ENCODE assay signal across 8 cellular contexts in genomic region chr10:37976091-37976879, GRCh38. TPM values are rescaled to one million over a fixed set of nuclear protein-coding genes. Genes with fewer than 3 reads are reported as not detected.
DNase-seq lines count a peak whose midpoint lies in the region; ATAC-seq and TF ChIP-seq lines count a peak whose summit lies in the region.

ZNF25 (minus strand) TSS chr10:37976647; CDS start chr10:37971722, 4,925 bp downstream.

- under 1% methylated on average over 14 of the region's 66 CpGs for WGBS in mammary epithelial cell (ENCODE audit: low coverage, missing lambda C conversion rate)

- no peaks in the 10 kb centered on the region for H4K20me1 ChIP-seq in mammary epithelial cell (ENCODE audit: insufficient read depth, low read length)

- H3K9ac ChIP-seq in mammary epithelial cell (ENCODE audit: insufficient read depth, low read length) (peak within 1 kb of the TSS; percentile 93), iPS-20b (ENCODE audit: low read depth, low read length) (peak within 1 kb of the TSS; percentile 80)

- TF ChIP-seq CTCF in AG04449 (IDR thresholded peaks at IDR 0.05; ENCODE audit: insufficient read depth, low read length, missing control alignments) (peak; percentile 96), VCaP (conservative IDR thresholded peaks at IDR 0.05) (peak; percentile 94), mammary epithelial cell (conservative IDR thresholded peaks at IDR 0.05 in 1 of 2, IDR thresholded peaks at IDR 0.05 in 1 of 2; ENCODE audit: extremely low read depth in 1 of 2, insufficient read depth in 1 of 2, low read depth in 1 of 2, low read length in 2 of 2) (peak; percentile 82 to 95)

- CTCF ChIA-PET in AG04449 (lab: Yijun Ruan, JAX) (interaction anchor here (0.6 to 4.1 kb wide), 23 partner anchors 10 to 390 kb away, joined by 3 to 25 read pairs (median 4); partner anchors contain the start of gene ZNF33A), mammary epithelial cell (lab: Charles Lee; ENCODE audit: low non-redundant PET) (interaction anchor here (0.5 to 0.9 kb wide), 3 partner anchors 390 to 440 kb away, joined by 4 to 15 read pairs (median 14); no protein-coding TSS in a partner anchor)

- H3K27me3 ChIP-seq in mammary epithelial cell (ENCODE audit: insufficient read depth, low read length) (no peaks in the 10 kb centered on the region), iPS-20b (ENCODE audit: insufficient read depth, low read length) (no peaks in the 10 kb centered on the region)

- in situ Hi-C loops in mammary epithelial cell (cut with MboI; ENCODE audit: low sequenced_read_pairs in 2 of 2), result loop anchor here in 1 of 2 donors (25.0 kb wide), 1 partner anchor 386 kb away; no protein-coding TSS in a partner anchor

- dilution Hi-C loops in mammary epithelial cell (cut with HindIII; ENCODE audit: low sequenced_read_pairs), result no loop called here

- H3K4me3 ChIP-seq in AG04449 (ENCODE audit: low read depth, low read length), result peak within 1 kb of the TSS; percentile 81
- H3K4me3 ChIP-seq in mammary epithelial cell (replicated peaks in 1 of 3; ENCODE audit: insufficient read depth in 1 of 3, low read depth in 2 of 3, low read length in 3 of 3), result peak within 1 kb of the TSS; percentile 71 to 87 (median 78)
- peak within 1 kb of the TSS; percentile 77 for H3K4me3 ChIP-seq in iPS-20b (ENCODE audit: low read length)
- H3K4me3 ChIP-seq in skin epidermis, result peak within 1 kb of the TSS; percentile 64 to 97 (median 89)

- H3K4me1 ChIP-seq in mammary epithelial cell (ENCODE audit: insufficient read depth, low read length) (peaks cover 10% of the 10 kb centered on the region), iPS-20b (ENCODE audit: insufficient read depth, low read length) (no peaks in the 10 kb centered on the region)

- peak within 1 kb of the TSS; percentile 98 for H3K4me2 ChIP-seq in mammary epithelial cell (ENCODE audit: insufficient read depth, low read depth, low read length)

- DNase-seq in AG04449 (ENCODE audit: low read depth, low spot score) (peak; percentile 89), NCI-H2171 treated with DMSO at 0.1 percent for 48 hours (lab: John Stamatoyannopoulos, UW) (peak; percentile 96), mammary epithelial cell (peak; percentile 98)

- no peaks in the 10 kb centered on the region for H3K36me3 ChIP-seq in mammary epithelial cell (ENCODE audit: insufficient read depth, low read length)
- no peaks in the 10 kb centered on the region for H3K36me3 ChIP-seq in iPS-20b (ENCODE audit: insufficient read depth, low read depth, low read length)

- no peaks in the 10 kb centered on the region for H3K9me3 ChIP-seq in mammary epithelial cell (replicated peaks; ENCODE audit: insufficient read depth, low read length)
- H3K9me3 ChIP-seq in iPS-20b (ENCODE audit: insufficient read depth, low read depth, low read length), result peaks cover 6% of the 10 kb centered on the region; the same call in 1 of the 2 replicates

- peak; percentile 91 for ATAC-seq in GM18868 (IDR thresholded peaks at IDR 0.05; ENCODE audit: unreplicated experiment)
- peak; percentile 91 for ATAC-seq in HG03108 (IDR thresholded peaks at IDR 0.05; ENCODE audit: unreplicated experiment)

- peak within 1 kb of the TSS; percentile 98 for H2AFZ ChIP-seq in mammary epithelial cell (ENCODE audit: low read depth, low read length)

- TSS peak; percentile 29 for BruUV-seq in mammary epithelial cell (replicated peaks; lab: Mats Ljungman, UMichigan)

- peaks cover 15% of the 10 kb centered on the region for H3K79me2 ChIP-seq in mammary epithelial cell (ENCODE audit: insufficient read depth, low read length)

- POLR2A ChIA-PET in AG04449 (lab: Yijun Ruan, JAX), result interaction anchor here (1.0 to 1.1 kb wide), 3 partner anchors 16 to 34 kb away, joined by 3 to 4 read pairs (median 4); partner anchors contain the start of gene ZNF33A

- H3K27ac ChIP-seq in VCaP (peak within 1 kb of the TSS; percentile 94), mammary epithelial cell (ENCODE audit: insufficient read depth, low read depth, low read length) (peak within 1 kb of the TSS; percentile 73), iPS-20b (ENCODE audit: low read length) (peak within 1 kb of the TSS; percentile 20), skin epidermis (peak within 1 kb of the TSS; percentile 90 to 99 (median 97))

- intact Hi-C loops in mammary epithelial cell (cut with micrococcal nuclease), result loop anchor here (1.0 to 5.0 kb wide), 4 partner anchors 34 to 381 kb away; partner anchors contain the start of genes ZNF248, ZNF33A and ZNF37A

RNA-seq across cellular contexts. Expression of gene ZNF25, which starts in this region (rescaled TPM):
- 1 to 10 TPM; 5.7 to 5.9 TPM for total RNA-seq in mammary epithelial cell
- polyA plus RNA-seq in mammary epithelial cell, result 1.2 TPM
- polyA minus RNA-seq in mammary epithelial cell, result not detected

Comparison
In these comparisons a context has a peak if more than half of its experiments do, and no peak if none do; other contexts are left out.
1. Peak in every context shown above with its lines: DNase-seq, ATAC-seq, H3K4me3 ChIP-seq and H3K27ac ChIP-seq.
2. H3K27ac ChIP-seq: peak in every context shown above with its lines; median percentile 97 in skin epidermis; 94 in VCaP; 73 in mammary epithelial cell; 20 in iPS-20b.